Comparison of ENCODE assay signal across 20 cellular contexts in the genomic region with DNA sequence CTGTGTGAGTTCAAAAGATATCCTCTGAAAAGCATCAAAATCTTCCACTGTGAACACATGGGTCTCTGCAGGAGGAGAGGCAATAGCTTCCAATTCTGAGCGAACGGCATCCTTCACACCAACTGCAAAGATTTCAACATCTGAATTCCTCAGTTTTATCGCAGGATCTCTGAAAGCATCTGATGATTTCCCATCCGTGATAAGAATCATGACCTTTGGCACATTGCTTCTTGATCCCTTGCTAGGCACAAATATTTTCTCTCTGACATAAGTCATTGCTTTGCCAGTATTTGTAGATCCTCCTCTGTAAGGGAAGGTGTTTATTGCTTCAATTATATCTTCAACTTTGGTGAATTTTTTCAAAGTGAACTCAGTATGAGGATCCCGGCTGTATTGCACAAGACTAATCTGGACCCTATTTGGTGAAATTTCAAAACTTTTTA. TPM values are rescaled to one million over a fixed set of nuclear protein-coding genes. Genes with fewer than 3 reads are reported as not detected.
DNase-seq lines count a peak whose midpoint lies in the region; ATAC-seq, FAIRE-seq and TF ChIP-seq lines count a peak whose summit lies in the region.
"Had no signal": no experiment of that assay in that cellular context is flagged by ENCODE, and none has a peak within 500 bp of the region (broad histone marks: within the 10 kb centered on the region; RNA-seq: fewer than 3 reads in every experiment).

No MANE protein-coding gene starts in this region.

- H3K36me3 Mint-ChIP-seq in astrocyte (ENCODE audit: low read depth, unreplicated experiment): peaks cover 38% of the 10 kb centered on the region
- H3K36me3 Mint-ChIP-seq: CD8-positive, alpha-beta T cell had no signal

- H3K27ac Mint-ChIP-seq in astrocyte (ENCODE audit: unreplicated experiment): no peak overlapping the region
- H3K27ac Mint-ChIP-seq: activated CD4-positive, alpha-beta T cell treated with anti-CD3 and anti-CD28 coated beads for 36 hours; CD8-positive, alpha-beta T cell; natural killer cell treated with Interleukin-12 subunit alpha and Interleukin-12 subunit beta and Interleukin-15 and Interleukin-18, amount 100 ng/mL, for 72 hours had no signal

- peaks cover 3% of the 10 kb centered on the region for H3K9me3 Mint-ChIP-seq in astrocyte (ENCODE audit: unreplicated experiment)
- H3K9me3 Mint-ChIP-seq: central memory CD8-positive, alpha-beta T cell had no signal

- H3K9ac ChIP-seq in astrocyte (ENCODE audit: low read length): no peak overlapping the region

- H3K27me3 ChIP-seq in right cardiac atrium (ENCODE audit: control insufficient read depth, insufficient read depth) (no peaks in the 10 kb centered on the region), astrocyte (ENCODE audit: insufficient read depth, low read length) (no peaks in the 10 kb centered on the region), aorta (ENCODE audit: control insufficient read depth in 1 of 2, insufficient read depth in 2 of 2, low read length in 1 of 2) (no peaks in the 10 kb centered on the region), small intestine (ENCODE audit: control insufficient read depth in 2 of 2, insufficient read depth in 2 of 2, low read length in 2 of 2) (no peaks in the 10 kb centered on the region)
- H3K27me3 ChIP-seq: adrenal gland had no signal

- H3K27ac ChIP-seq in right cardiac atrium (ENCODE audit: low read length) (no peak overlapping the region), astrocyte (ENCODE audit: low read depth, low read length) (no peak overlapping the region), aorta (ENCODE audit: low read depth in 1 of 2, low read length in 2 of 2) (no peak overlapping the region), small intestine (ENCODE audit: low read depth in 1 of 2, low read length in 1 of 2) (no peak overlapping the region)
- H3K27ac ChIP-seq: adrenal gland, RWPE1 had no signal

- no peaks in the 10 kb centered on the region for H4K20me1 ChIP-seq in astrocyte (ENCODE audit: insufficient read depth, low read length)

- ATAC-seq in left ventricle myocardium superior (peak; percentile 84), right cardiac atrium (no peak), aorta (ENCODE audit: low FRiP score) (peak; percentile 74), HG02884 (IDR thresholded peaks at IDR 0.05; ENCODE audit: unreplicated experiment) (no peak)
- ATAC-seq: activated CD4-positive, alpha-beta T cell treated with anti-CD3 and anti-CD28 coated beads for 36 hours; CD8-positive, alpha-beta T cell; natural killer cell treated with Interleukin-12 subunit alpha and Interleukin-12 subunit beta and Interleukin-15 and Interleukin-18, amount 100 ng/mL, for 72 hours had no signal

- no peak overlapping the region for H3K4me2 ChIP-seq in astrocyte (ENCODE audit: low read length)

- DNase-seq in left ventricle myocardium superior: no peak
- DNase-seq in right cardiac atrium: no peak
- peak; percentile 37 for DNase-seq in astrocyte (ENCODE audit: low read depth)
- peak; percentile 95 for DNase-seq in iris pigment epithelial cell (ENCODE audit: low read depth)
- no peak for DNase-seq in aorta
- no peak for DNase-seq in hepatic stellate cell (ENCODE audit: low spot score)
- DNase-seq in small intestine: no peak
- DNase-seq: activated CD4-positive, alpha-beta T cell treated with anti-CD3 and anti-CD28 coated beads for 36 hours; activated effector memory CD4-positive, alpha-beta T cell treated with Interleukin-2 at 50 U/mL for 16 hours; adrenal gland; CD8-positive, alpha-beta T cell; DMS53; effector CD8-positive, alpha-beta T cell; KBM-7; NCI-H2081 treated with DMSO at 0.1 percent for 48 hours; NCI-H510A had no signal

- H3K4me1 ChIP-seq in right cardiac atrium (ENCODE audit: control insufficient read depth, insufficient read depth, low read length): no peaks in the 10 kb centered on the region
- no peaks in the 10 kb centered on the region for H3K4me1 ChIP-seq in astrocyte (ENCODE audit: insufficient read depth, low read length)
- no peaks in the 10 kb centered on the region for H3K4me1 ChIP-seq in aorta (ENCODE audit: control insufficient read depth in 1 of 2, insufficient read depth in 2 of 2, low read length in 2 of 2)
- H3K4me1 ChIP-seq in small intestine (ENCODE audit: control insufficient read depth in 2 of 2, insufficient read depth in 1 of 2, low read depth in 1 of 2, low read length in 1 of 2): no peaks in the 10 kb centered on the region
- H3K4me1 ChIP-seq: adrenal gland had no signal

- no peak overlapping the region for H2AFZ ChIP-seq in astrocyte (ENCODE audit: low read depth, low read length)

- intact Hi-C loops in left ventricle myocardium superior (cut with micrococcal nuclease) (no loop called here), right cardiac atrium (cut with DNase I) (no loop called here), aorta (cut with DNase I) (no loop called here)

- 64% methylated on average over 5 of the region's 5 CpGs for WGBS in right cardiac atrium
- 78 to 88% methylated on average over 5 of the region's 5 CpGs for WGBS in aorta, 2 donors
- 53 to 65% (median 62%) methylated on average over 5 of the region's 5 CpGs for WGBS in small intestine, 3 donors

- H3K27me3 Mint-ChIP-seq in astrocyte (ENCODE audit: low read depth, unreplicated experiment): no peaks in the 10 kb centered on the region

- no peak overlapping the region for H3K4me3 ChIP-seq in right cardiac atrium (ENCODE audit: low read length)
- H3K4me3 ChIP-seq in astrocyte (ENCODE audit: insufficient read depth, low read depth, low read length): no peak overlapping the region
- no peak overlapping the region for H3K4me3 ChIP-seq in aorta (ENCODE audit: low read length in 2 of 2)
- no peak overlapping the region for H3K4me3 ChIP-seq in small intestine (ENCODE audit: low read depth in 1 of 2, low read length in 2 of 2)
- H3K4me3 ChIP-seq: adrenal gland had no signal

- H3K36me3 ChIP-seq in astrocyte (ENCODE audit: insufficient read depth, low read length) (peaks cover 47% of the 10 kb centered on the region), aorta (ENCODE audit: control insufficient read depth in 1 of 2, insufficient read depth in 2 of 2, low read length in 1 of 2) (peaks cover 0 to 5% of the 10 kb centered on the region in 2 donors), small intestine (ENCODE audit: control insufficient read depth in 2 of 2, insufficient read depth in 2 of 2, low read length in 2 of 2) (peaks cover 0 to 3% of the 10 kb centered on the region in 2 donors)
- H3K36me3 ChIP-seq: adrenal gland had no signal

- H3K4me1 Mint-ChIP-seq in astrocyte (ENCODE audit: low read depth, unreplicated experiment): peaks cover 2% of the 10 kb centered on the region
- H3K4me1 Mint-ChIP-seq: activated CD4-positive, alpha-beta T cell treated with anti-CD3 and anti-CD28 coated beads for 36 hours; central memory CD8-positive, alpha-beta T cell had no signal

- no peak overlapping the region for H3K4me3 Mint-ChIP-seq in astrocyte (ENCODE audit: unreplicated experiment)
- H3K4me3 Mint-ChIP-seq: activated CD4-positive, alpha-beta T cell treated with anti-CD3 and anti-CD28 coated beads for 36 hours; CD8-positive, alpha-beta T cell; central memory CD8-positive, alpha-beta T cell; natural killer cell treated with Interleukin-12 subunit alpha and Interleukin-12 subunit beta and Interleukin-15 and Interleukin-18, amount 100 ng/mL, for 72 hours had no signal

- no peak for TF ChIP-seq CTCF in astrocyte (IDR thresholded peaks at IDR 0.05; ENCODE audit: insufficient read depth, low read depth, low read length)

- FAIRE-seq in astrocyte (lab: Jason Lieb, UNC) (peak; percentile 89), small intestine (lab: Jason Lieb, UNC) (no peak)

- H3K9me3 ChIP-seq in right cardiac atrium (ENCODE audit: control insufficient read depth, low read length): no peaks in the 10 kb centered on the region
- H3K9me3 ChIP-seq in astrocyte (ENCODE audit: insufficient read depth, low read depth, low read length): no peaks in the 10 kb centered on the region
- H3K9me3 ChIP-seq in aorta (ENCODE audit: control insufficient read depth, low read length): no peaks in the 10 kb centered on the region
- no peaks in the 10 kb centered on the region for H3K9me3 ChIP-seq in small intestine (ENCODE audit: control insufficient read depth, low read depth)
- H3K9me3 ChIP-seq: adrenal gland had no signal

- H3K79me2 ChIP-seq in astrocyte (ENCODE audit: insufficient read depth, low read length): peaks cover 2% of the 10 kb centered on the region

RNA-seq across cellular contexts. Expression of gene COL12A1, which starts 22.7 kb away (rescaled TPM):
- total RNA-seq in left ventricle myocardium superior (9.5 TPM), right cardiac atrium (10 to 100 TPM in 2 of 4 donors, 1 to 10 TPM in 2; 8.1 to 29.6 (median 9.3) TPM), astrocyte (106 and 202 TPM in 2 replicates), aorta (100 to 1,000 TPM; 150 to 214 TPM)
- polyA plus RNA-seq in right cardiac atrium (5.4 TPM), aorta (10 to 100 TPM; 11.8 to 43.5 TPM), small intestine (10 to 100 TPM in 1 of 3 donors, 1 to 10 TPM in 1, under 1 TPM in 1; 0.67 to 13.2 (median 1.1) TPM)
- total RNA-seq: CD8-positive, alpha-beta T cell; natural killer cell treated with Interleukin-12 subunit alpha and Interleukin-12 subunit beta and Interleukin-15 and Interleukin-18, amount 100 ng/mL, for 72 hours had no signal

Comparison
In these comparisons a context has a peak if more than half of its experiments do, and no peak if none do; other contexts are left out.
1. ATAC-seq: peak in left ventricle myocardium superior (single experiment) and aorta (single experiment); none in right cardiac atrium (0 of 2) and HG02884 (single experiment).
2. DNase-seq: peak in astrocyte (single experiment) and iris pigment epithelial cell (single experiment); none in left ventricle myocardium superior (single experiment), right cardiac atrium (0 of 3), aorta (0 of 2), hepatic stellate cell (single experiment) and small intestine (single experiment).